1 cellular context compared by ENCODE assay signal in the genomic region with DNA sequence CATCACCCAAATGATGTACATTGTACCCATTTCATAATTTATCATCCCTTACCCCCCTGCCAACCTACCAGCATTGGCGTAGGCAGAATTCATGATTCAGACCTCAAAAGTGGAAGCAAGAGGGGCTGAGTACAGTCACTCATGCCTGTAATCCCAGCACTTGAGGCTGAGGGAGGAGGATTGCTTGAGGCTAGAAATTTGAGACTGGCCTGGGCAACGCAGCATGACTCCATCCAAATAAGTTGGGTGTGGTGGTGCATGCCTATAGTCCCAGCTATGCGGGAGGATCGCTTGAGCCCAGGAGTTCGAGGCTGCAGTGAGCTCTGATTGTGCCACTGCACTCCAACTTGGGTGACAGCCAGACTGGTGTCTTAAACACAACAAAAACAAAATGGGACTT.
TF ChIP-seq lines count a peak whose summit lies in the region.

No MANE protein-coding gene starts in this region.

TF ChIP-seq in HepG2, 621 proteins besides CTCF, POLR2A, EP300 and RAD21:
- TF ChIP-seq ZNF670 (CRISPR knock-in tag; IDR thresholded peaks at IDR 0.05; ENCODE audit: borderline replicate concordance): no peak
- TF ChIP-seq ZBTB33 (CRISPR knock-in tag; IDR thresholded peaks at IDR 0.05): no peak
- TF ChIP-seq ZNF564 (CRISPR knock-in tag; IDR thresholded peaks at IDR 0.05): no peak
- no peak for TF ChIP-seq ZNF280B (CRISPR knock-in tag; IDR thresholded peaks at IDR 0.05; ENCODE audit: borderline replicate concordance)
- TF ChIP-seq, protein P1, sequence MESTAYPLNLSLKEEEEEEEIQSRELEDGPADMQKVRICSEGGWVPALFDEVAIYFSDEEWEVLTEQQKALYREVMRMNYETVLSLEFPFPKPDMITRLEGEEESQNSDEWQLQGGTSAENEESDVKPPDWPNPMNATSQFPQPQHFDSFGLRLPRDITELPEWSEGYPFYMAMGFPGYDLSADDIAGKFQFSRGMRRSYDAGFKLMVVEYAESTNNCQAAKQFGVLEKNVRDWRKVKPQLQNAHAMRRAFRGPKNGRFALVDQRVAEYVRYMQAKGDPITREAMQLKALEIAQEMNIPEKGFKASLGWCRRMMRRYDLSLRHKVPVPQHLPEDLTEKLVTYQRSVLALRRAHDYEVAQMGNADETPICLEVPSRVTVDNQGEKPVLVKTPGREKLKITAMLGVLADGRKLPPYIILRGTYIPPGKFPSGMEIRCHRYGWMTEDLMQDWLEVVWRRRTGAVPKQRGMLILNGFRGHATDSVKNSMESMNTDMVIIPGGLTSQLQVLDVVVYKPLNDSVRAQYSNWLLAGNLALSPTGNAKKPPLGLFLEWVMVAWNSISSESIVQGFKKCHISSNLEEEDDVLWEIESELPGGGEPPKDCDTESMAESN (CRISPR knock-in tag; conservative IDR thresholded peaks at IDR 0.05): no peak
- TF ChIP-seq ZNF207 (IDR thresholded peaks at IDR 0.05; ENCODE audit: borderline replicate concordance): no peak
- no peak for TF ChIP-seq ZNF12 (CRISPR knock-in tag; IDR thresholded peaks at IDR 0.05)
- TF ChIP-seq YEATS4 (CRISPR knock-in tag; IDR thresholded peaks at IDR 0.05; ENCODE audit: borderline replicate concordance): no peak
TF ChIP-seq in HepG2: peak in this region for 0.
